10 cellular contexts compared by ENCODE assay signal in genomic region chr9:33750307-33750838, GRCh38. TPM values are rescaled to one million over a fixed set of nuclear protein-coding genes. Genes with fewer than 3 reads are reported as not detected.
DNase-seq lines count a peak whose midpoint lies in the region; ATAC-seq and TF ChIP-seq lines count a peak whose summit lies in the region.
"Had no signal": no experiment of that assay in that cellular context is flagged by ENCODE, and none has a peak within 500 bp of the region (broad histone marks: within the 10 kb centered on the region; RNA-seq: fewer than 3 reads in every experiment).

No MANE protein-coding gene starts in this region.

- H3K9me3 Mint-ChIP-seq in activated naive CD4-positive, alpha-beta T cell treated with anti-CD3 and anti-CD28 coated beads, Interleukin-2, amount 10 ng/mL, durations not matched to agents 7 days and 5 days, result no peaks in the 10 kb centered on the region

- H3K4me3 ChIP-seq in esophagus (ENCODE audit: low read depth in 1 of 2, low read length in 2 of 2) (peak overlapping the region; percentile 53 to 66), osteoblast (ENCODE audit: insufficient read depth, low read length) (peak overlapping the region; percentile 72), tibial nerve (peak overlapping the region in 2 of 4 donors; percentile 16 to 38)

- ATAC-seq in HG03139 (IDR thresholded peaks at IDR 0.05; ENCODE audit: unreplicated experiment), result no peak
- ATAC-seq in HG02970 (IDR thresholded peaks at IDR 0.05; ENCODE audit: low FRiP score, unreplicated experiment), result no peak

- TF ChIP-seq CTCF in osteoblast (IDR thresholded peaks at IDR 0.05; ENCODE audit: extremely low read depth, low read depth, low read length) (no peak), tibial nerve (IDR thresholded peaks at IDR 0.05) (no peak)

- H3K27me3 Mint-ChIP-seq in activated naive CD4-positive, alpha-beta T cell treated with anti-CD3 and anti-CD28 coated beads, Interleukin-2, amount 10 ng/mL, durations not matched to agents 7 days and 5 days, result peaks cover 82% of the 10 kb centered on the region

- TF ChIP-seq EP300 in tibial nerve (IDR thresholded peaks at IDR 0.05), result no peak

- peaks cover 36% of the 10 kb centered on the region for H3K4me1 Mint-ChIP-seq in activated naive CD4-positive, alpha-beta T cell treated with anti-CD3 and anti-CD28 coated beads, Interleukin-2, amount 10 ng/mL, durations not matched to agents 7 days and 5 days

- peak overlapping the region; percentile 87 for H3K4me2 ChIP-seq in osteoblast (ENCODE audit: insufficient read depth, low read length)

- H3K27ac ChIP-seq in esophagus (ENCODE audit: low read depth in 2 of 2, low read length in 1 of 2) (peak overlapping the region in 1 of 2 donors; percentile 44), osteoblast (ENCODE audit: low read depth, low read length) (no peak overlapping the region), tibial nerve (peak overlapping the region in 1 of 4 donors; percentile 59)

- CTCF ChIA-PET in activated naive CD4-positive, alpha-beta T cell treated with anti-CD3 and anti-CD28 coated beads, Interleukin-2, amount 10 ng/mL, durations not matched to agents 7 days and 5 days (lab: Charles Lee), result interaction anchor here (1.9 kb wide), 1 partner anchor 13 kb away, joined by 9 read pairs; no protein-coding TSS in a partner anchor

- WGBS in esophagus, 2 donors, result 9 to 10% methylated on average over 35 of the region's 35 CpGs
- WGBS in tibial nerve, 2 donors, result 5 to 10% methylated on average over 30 to 35 of the region's 35 CpGs

- H3K36me3 ChIP-seq in esophagus (ENCODE audit: control insufficient read depth in 2 of 2, insufficient read depth in 2 of 2, low read length in 1 of 2), result no peaks in the 10 kb centered on the region
- no peaks in the 10 kb centered on the region for H3K36me3 ChIP-seq in osteoblast (ENCODE audit: insufficient read depth, low read length)
- H3K36me3 ChIP-seq in tibial nerve, result no peaks in the 10 kb centered on the region

- DNase-seq in EL (peak; percentile 48), RPMI7951 (ENCODE audit: low read depth) (peak; percentile 16), osteoblast (ENCODE audit: insufficient read length, low spot score, missing footprints) (peak; percentile 84), tibial nerve (ENCODE audit: low spot score in 2 of 2) (no peak)
- no peak for DNase-seq in activated naive CD4-positive, alpha-beta T cell treated with anti-CD3 and anti-CD28 coated beads, Interleukin-2, amount 10 ng/mL, durations not matched to agents 7 days and 5 days
- DNase-seq: KBM-7 had no signal

- no peaks in the 10 kb centered on the region for H3K9me3 ChIP-seq in esophagus (ENCODE audit: control insufficient read depth in 2 of 2, insufficient read depth in 1 of 2, low read depth in 1 of 2, low read length in 1 of 2)
- no peaks in the 10 kb centered on the region for H3K9me3 ChIP-seq in osteoblast (ENCODE audit: low read depth, low read length)
- H3K9me3 ChIP-seq in tibial nerve, result peaks cover 0 to 11% (median 0%) of the 10 kb centered on the region in 4 donors

- H3K27me3 ChIP-seq in esophagus (ENCODE audit: control insufficient read depth in 1 of 2, insufficient read depth in 2 of 2, low read length in 2 of 2) (peaks cover 0 to 3% of the 10 kb centered on the region in 2 donors), osteoblast (ENCODE audit: insufficient read depth, low read length) (peaks cover 33% of the 10 kb centered on the region), tibial nerve (peaks cover 0 to 52% of the 10 kb centered on the region in 2 donors)

- H3K36me3 Mint-ChIP-seq in activated naive CD4-positive, alpha-beta T cell treated with anti-CD3 and anti-CD28 coated beads, Interleukin-2, amount 10 ng/mL, durations not matched to agents 7 days and 5 days, result peaks cover 2% of the 10 kb centered on the region

- no peak overlapping the region for H3K27ac Mint-ChIP-seq in activated naive CD4-positive, alpha-beta T cell treated with anti-CD3 and anti-CD28 coated beads, Interleukin-2, amount 10 ng/mL, durations not matched to agents 7 days and 5 days

- no peak for TF ChIP-seq POLR2A in tibial nerve (IDR thresholded peaks at IDR 0.05)

- no peaks in the 10 kb centered on the region for H4K20me1 ChIP-seq in osteoblast (ENCODE audit: insufficient read depth, low read length)

- no peaks in the 10 kb centered on the region for H3K79me2 ChIP-seq in osteoblast (ENCODE audit: insufficient read depth, low read length)

- H2AFZ ChIP-seq in osteoblast (ENCODE audit: low read length), result peak overlapping the region; percentile 86

- H3K4me3 Mint-ChIP-seq in activated naive CD4-positive, alpha-beta T cell treated with anti-CD3 and anti-CD28 coated beads, Interleukin-2, amount 10 ng/mL, durations not matched to agents 7 days and 5 days, result no peak overlapping the region

- no peaks in the 10 kb centered on the region for H3K4me1 ChIP-seq in esophagus (ENCODE audit: control insufficient read depth in 2 of 2, insufficient read depth in 2 of 2, low read length in 1 of 2)
- H3K4me1 ChIP-seq in osteoblast (ENCODE audit: insufficient read depth, low read length), result peaks cover 6% of the 10 kb centered on the region
- peaks cover 0 to 9% (median 0%) of the 10 kb centered on the region in 4 donors for H3K4me1 ChIP-seq in tibial nerve

RNA-seq across cellular contexts. Expression of gene PRSS3, which starts 45.0 kb away (rescaled TPM):
- total RNA-seq in RPMI7951 (2014; rRNA removed; shearing (Covaris generic)), result 2.6 and 7.1 TPM in 2 replicates
- polyA plus RNA-seq in esophagus, result 100 to 1,000 TPM; 112 to 165 TPM
- total RNA-seq in osteoblast, result 2.2 and 3.5 TPM in 2 replicates
- total RNA-seq in tibial nerve, result not detected
- total RNA-seq: mononuclear cell had no signal

Comparison
In these comparisons a context has a peak if more than half of its experiments do, and no peak if none do; other contexts are left out.
1. DNase-seq: peak in EL (single experiment), RPMI7951 (single experiment) and osteoblast (single experiment); none in tibial nerve (0 of 2) and activated naive CD4-positive, alpha-beta T cell treated with anti-CD3 and anti-CD28 coated beads, Interleukin-2, amount 10 ng/mL, durations not matched to agents 7 days and 5 days (single experiment).